Comparison of ENCODE assay signal across 21 cellular contexts in the genomic region with DNA sequence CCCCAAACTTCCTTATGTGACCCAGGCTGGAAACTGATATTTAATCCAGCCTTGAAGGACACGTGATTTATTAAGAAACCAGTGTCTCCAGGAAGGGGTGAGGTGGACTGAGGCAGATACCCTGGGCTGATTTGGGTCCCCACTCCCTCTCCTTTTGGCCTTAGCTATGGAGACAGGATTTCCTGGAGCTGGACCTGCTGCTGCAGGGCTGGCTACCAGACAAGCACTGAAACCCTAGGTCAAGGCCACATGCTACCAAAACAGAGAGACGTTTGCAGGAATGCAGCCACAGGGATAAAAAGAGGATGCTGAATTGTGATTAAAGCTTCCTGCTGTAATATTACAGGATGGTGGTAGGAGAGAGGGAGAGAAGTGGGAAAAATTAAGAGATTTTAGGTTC. TPM values are rescaled to one million over a fixed set of nuclear protein-coding genes. Genes with fewer than 3 reads are reported as not detected.
A peak's percentile ranks its signal among the peaks of the same experiment; 100 is the strongest.
DNase-seq lines count a peak whose midpoint lies in the region; ATAC-seq, FAIRE-seq and TF ChIP-seq lines count a peak whose summit lies in the region.
"Had no signal": no experiment of that assay in that cellular context is flagged by ENCODE, and none has a peak within 500 bp of the region (broad histone marks: within the 10 kb centered on the region; RNA-seq: fewer than 3 reads in every experiment).

No MANE protein-coding gene starts in this region.

- H3K9me3 Mint-ChIP-seq in dendritic cell treated with granulocyte-macrophage colony-stimulating factor and Interleukin-4, amounts not matched to agents 40 ng/mL and 50 ng/mL, for 4 days: no peaks in the 10 kb centered on the region
- H3K9me3 Mint-ChIP-seq: CD8-positive, alpha-beta T cell had no signal

- no peak for DNase-seq in heart left ventricle
- DNase-seq in right atrium auricular region (ENCODE audit: low spot score): no peak
- no peak for DNase-seq in HepG2 (ENCODE audit: low spot score)
- DNase-seq in upper lobe of right lung: no peak
- DNase-seq in tibial artery: no peak
- DNase-seq: CD8-positive, alpha-beta T cell; DMS79; GOT3; MG63; NCI-H1092; NCI-H2081 treated with DMSO at 0.1 percent for 48 hours; NCI-H510A; NCI-H82; SK-N-SH had no signal

- peak overlapping the region; percentile 13 for H3K27ac Mint-ChIP-seq in dendritic cell treated with granulocyte-macrophage colony-stimulating factor and Interleukin-4, amounts not matched to agents 40 ng/mL and 50 ng/mL, for 4 days
- H3K27ac Mint-ChIP-seq: CD8-positive, alpha-beta T cell had no signal

- TF ChIP-seq EP300 in HepG2 (IDR thresholded peaks at IDR 0.05; ENCODE audit: low read depth in 2 of 2, low read length in 2 of 2) (no peak), HepG2 (CRISPR knock-in tag; IDR thresholded peaks at IDR 0.05; ENCODE audit: borderline replicate concordance) (no peak)

- H3K4me3 ChIP-seq in heart left ventricle (no peak overlapping the region), right atrium auricular region (no peak overlapping the region), HepG2 (replicated peaks in 1 of 3; ENCODE audit: insufficient read depth in 1 of 3, low read depth in 2 of 3, low read length in 3 of 3) (no peak overlapping the region), upper lobe of right lung (no peak overlapping the region), tibial artery (no peak overlapping the region)
- H3K4me3 ChIP-seq: BLaER1, MG63 had no signal

- peak in 3 of 4 donors; percentile 24 to 68 (median 48) for ATAC-seq in heart left ventricle
- peak; percentile 47; the same call in 2 of the 3 replicates for ATAC-seq in HepG2
- ATAC-seq in upper lobe of right lung: peak; percentile 33
- no peak for ATAC-seq in GM19452 (IDR thresholded peaks at IDR 0.05; ENCODE audit: unreplicated experiment)
- ATAC-seq in GM19467 (IDR thresholded peaks at IDR 0.05; ENCODE audit: unreplicated experiment): no peak
- ATAC-seq: CD8-positive, alpha-beta T cell; Panc1 had no signal

- H3K27me3 ChIP-seq in heart left ventricle (no peaks in the 10 kb centered on the region), right atrium auricular region (no peaks in the 10 kb centered on the region), HepG2 (ENCODE audit: control insufficient read depth in 1 of 2, insufficient read depth in 2 of 2, low read length in 2 of 2) (no peaks in the 10 kb centered on the region), upper lobe of right lung (no peaks in the 10 kb centered on the region), tibial artery (no peaks in the 10 kb centered on the region)
- H3K27me3 ChIP-seq: BLaER1, MG63 had no signal

- POLR2A ChIA-PET in HepG2 (lab: Yijun Ruan, JAX): interaction anchor here (0.8 to 4.6 kb wide), 5 partner anchors 8 to 24 kb away, joined by 3 to 51 read pairs (median 4); partner anchors contain the start of gene FCHSD2

- CTCF ChIA-PET in HepG2 (lab: Yijun Ruan, JAX; ENCODE audit: low intra/inter-chr PET ratio, low total read pairs): no interaction called here

- H3K36me3 ChIP-seq in heart left ventricle (no peaks in the 10 kb centered on the region), right atrium auricular region (no peaks in the 10 kb centered on the region), HepG2 (replicated peaks in 1 of 2; ENCODE audit: control insufficient read depth in 1 of 2, insufficient read depth in 2 of 2, low read length in 2 of 2) (no peaks in the 10 kb centered on the region), upper lobe of right lung (no peaks in the 10 kb centered on the region), tibial artery (no peaks in the 10 kb centered on the region)
- H3K36me3 ChIP-seq: BLaER1, MG63 had no signal

- intact Hi-C loops in heart left ventricle (cut with DNase I) (no loop called here), HepG2 (cut with micrococcal nuclease; ENCODE audit: unreplicated experiment) (no loop called here), upper lobe of right lung (cut with DNase I) (no loop called here), tibial artery (cut with DNase I; ENCODE audit: low total_unique reads) (no loop called here)
- intact Hi-C loops in dendritic cell treated with granulocyte-macrophage colony-stimulating factor and Interleukin-4, amounts not matched to agents 40 ng/mL and 50 ng/mL, for 4 days (cut with micrococcal nuclease): no loop called here

- no peaks in the 10 kb centered on the region for H3K27me3 Mint-ChIP-seq in dendritic cell treated with granulocyte-macrophage colony-stimulating factor and Interleukin-4, amounts not matched to agents 40 ng/mL and 50 ng/mL, for 4 days

- peak overlapping the region; percentile 32 for H3K4me2 ChIP-seq in HepG2 (ENCODE audit: low read depth, low read length)
- H3K4me2 ChIP-seq: BLaER1, SK-N-SH had no signal

- peaks cover 66% of the 10 kb centered on the region for H3K4me1 Mint-ChIP-seq in dendritic cell treated with granulocyte-macrophage colony-stimulating factor and Interleukin-4, amounts not matched to agents 40 ng/mL and 50 ng/mL, for 4 days (ENCODE audit: low read depth)

- no peak overlapping the region for H3K9ac ChIP-seq in HepG2 (ENCODE audit: insufficient read depth, low read depth, low read length)
- H3K9ac ChIP-seq: BLaER1, SK-N-SH had no signal

- H4K20me1 ChIP-seq in HepG2 (ENCODE audit: insufficient read depth, low read length): no peaks in the 10 kb centered on the region
- H4K20me1 ChIP-seq: BLaER1 had no signal

- H3K9me3 ChIP-seq in heart left ventricle (no peaks in the 10 kb centered on the region), right atrium auricular region (no peaks in the 10 kb centered on the region), HepG2 (ENCODE audit: low read length) (no peaks in the 10 kb centered on the region), upper lobe of right lung (no peaks in the 10 kb centered on the region), tibial artery (no peaks in the 10 kb centered on the region)
- H3K9me3 ChIP-seq: BLaER1, MG63, SK-N-SH had no signal

- FAIRE-seq in HepG2 (lab: Jason Lieb, UNC): peak; percentile 71

- H2AFZ ChIP-seq in HepG2 (ENCODE audit: low read length): no peak overlapping the region

- in situ Hi-C loops in HepG2 (cut with HindIII; ENCODE audit: extremely low pct_ligation_motif_present, low pct_unique_long_range_greater_than_20kb): no loop called here

- 27 to 46% (median 32%) methylated on average over 2 of the region's 2 CpGs for WGBS in heart left ventricle, 4 donors
- WGBS in HepG2 (ENCODE audit: low lambda C conversion rate): 0% methylated on average over 2 of the region's 2 CpGs

- H3K79me2 ChIP-seq in HepG2 (ENCODE audit: insufficient read depth, low read length): no peaks in the 10 kb centered on the region

- no peak overlapping the region for H3K4me3 Mint-ChIP-seq in dendritic cell treated with granulocyte-macrophage colony-stimulating factor and Interleukin-4, amounts not matched to agents 40 ng/mL and 50 ng/mL, for 4 days
- H3K4me3 Mint-ChIP-seq: CD8-positive, alpha-beta T cell had no signal

- H3K36me3 Mint-ChIP-seq in dendritic cell treated with granulocyte-macrophage colony-stimulating factor and Interleukin-4, amounts not matched to agents 40 ng/mL and 50 ng/mL, for 4 days (ENCODE audit: low read depth): peaks cover 3% of the 10 kb centered on the region
- H3K36me3 Mint-ChIP-seq: CD8-positive, alpha-beta T cell had no signal

- no peak for TF ChIP-seq RAD21 in HepG2 (CRISPR knock-in tag; IDR thresholded peaks at IDR 0.05)

- H3K27ac ChIP-seq in heart left ventricle (peak overlapping the region in 9 of 12 donors; percentile 21 to 76 (median 67)), right atrium auricular region (peak overlapping the region in 1 of 2 donors; percentile 91), HepG2 (ENCODE audit: extremely low read length, insufficient read depth, low read length) (peak overlapping the region; percentile 27), upper lobe of right lung (no peak overlapping the region), tibial artery (no peak overlapping the region)
- H3K27ac ChIP-seq: 22Rv1, BLaER1 had no signal

- TF ChIP-seq CTCF in heart left ventricle (IDR thresholded peaks at IDR 0.05): no peak
- TF ChIP-seq CTCF in right atrium auricular region (IDR thresholded peaks at IDR 0.05): no peak
- no peak for TF ChIP-seq CTCF in HepG2 (CRISPR knock-in tag; IDR thresholded peaks at IDR 0.05)
- TF ChIP-seq CTCF in upper lobe of right lung (IDR thresholded peaks at IDR 0.05): no peak
- TF ChIP-seq CTCF in tibial artery (IDR thresholded peaks at IDR 0.05): no peak

- H3K4me1 ChIP-seq in heart left ventricle (peaks cover 0 to 71% (median 46%) of the 10 kb centered on the region in 12 donors), right atrium auricular region (peaks cover 0 to 46% of the 10 kb centered on the region in 2 donors), HepG2 (ENCODE audit: insufficient read depth, low read length) (peaks cover 98% of the 10 kb centered on the region), upper lobe of right lung (no peaks in the 10 kb centered on the region), tibial artery (peaks cover 0 to 13% (median 4%) of the 10 kb centered on the region in 4 donors)

- TF ChIP-seq POLR2A in heart left ventricle (IDR thresholded peaks at IDR 0.05): no peak
- no peak for TF ChIP-seq POLR2A in HepG2 (IDR thresholded peaks at IDR 0.05; ENCODE audit: insufficient read depth in 1 of 2, low read depth in 2 of 2, low read length in 2 of 2)

- BruUV-seq in HepG2 (replicated peaks; lab: Mats Ljungman, UMichigan): no TSS peak

RNA-seq across cellular contexts. Expression of gene FCHSD2, which starts 25.4 kb away (rescaled TPM):
- 10 to 100 TPM; 15.3 to 61.1 (median 40.3) TPM for total RNA-seq in heart left ventricle
- 10 to 100 TPM in 1 of 2 donors, 1 to 10 TPM in 1; 9.9 to 23.8 TPM for polyA plus RNA-seq in heart left ventricle
- total RNA-seq in right atrium auricular region: 10 to 100 TPM; 23.9 to 24.0 TPM
- total RNA-seq in HepG2 (2016; rRNA removed; fragmentation: Illumina TruSeq; extraction: Trizol): 20.5 and 23.6 TPM in 2 replicates
- 36.4 and 45.6 TPM in 2 replicates for total RNA-seq in HepG2 (2016; cell fraction: cytosol; rRNA removed; fragmentation: Illumina TruSeq; extraction: Trizol; ENCODE audit: low read depth)
- total RNA-seq in HepG2 (2016; cell fraction: insoluble cytoplasmic fraction; rRNA removed; fragmentation: Illumina TruSeq; extraction: Trizol): 17.9 and 25.0 TPM in 2 replicates
- total RNA-seq in HepG2 (2016; cell fraction: membrane; rRNA removed; fragmentation: Illumina TruSeq; extraction: Trizol): 23.5 and 26.3 TPM in 2 replicates
- total RNA-seq in HepG2 (2016; cell fraction: nucleus; rRNA removed; fragmentation: Illumina TruSeq; extraction: Trizol): 28.1 and 35.4 TPM in 2 replicates
- polyA plus RNA-seq in HepG2 (2011; rRNA removed): 24.6 and 24.8 TPM in 2 replicates
- 14.0 and 18.1 TPM in 2 replicates for polyA plus RNA-seq in HepG2 (2011; cell fraction: cytosol; rRNA removed)
- polyA plus RNA-seq in HepG2 (2011; cell fraction: nucleus; rRNA removed): 32.8 and 33.0 TPM in 2 replicates
- 20.0 and 26.1 TPM in 2 replicates for polyA plus RNA-seq in HepG2 (2012)
- 8.8 and 9.5 TPM in 2 replicates for polyA plus RNA-seq in HepG2 (2016; cell fraction: cytosol; fragmentation: Illumina TruSeq; extraction: Trizol; ENCODE audit: low read depth)
- 27.6 and 28.5 TPM in 2 replicates for polyA plus RNA-seq in HepG2 (2016; cell fraction: insoluble cytoplasmic fraction; fragmentation: Illumina TruSeq; extraction: Trizol; ENCODE audit: low read depth)
- polyA plus RNA-seq in HepG2 (2016; cell fraction: membrane; fragmentation: Illumina TruSeq; extraction: Trizol; ENCODE audit: low read depth): 18.7 and 19.6 TPM in 2 replicates
- 50.7 and 53.8 TPM in 2 replicates for polyA plus RNA-seq in HepG2 (2016; cell fraction: nucleus; fragmentation: Illumina TruSeq; extraction: Trizol; ENCODE audit: insufficient read depth, low read depth)
- 9.0 and 22.4 TPM in 2 replicates for polyA minus RNA-seq in HepG2 (2011; rRNA and poly(A)+ RNA removed; ENCODE audit: low replicate concordance)
- polyA minus RNA-seq in HepG2 (2011; cell fraction: cytosol; rRNA and poly(A)+ RNA removed): 21.3 and 25.2 TPM in 2 replicates
- 51.1 and 62.9 TPM in 2 replicates for polyA minus RNA-seq in HepG2 (2011; cell fraction: nucleus; rRNA and poly(A)+ RNA removed)
- total RNA-seq in upper lobe of right lung: 71.2 TPM

RNA-seq across cellular contexts. Expression of gene P2RY2, which starts 50.5 kb away (rescaled TPM):
- total RNA-seq in heart left ventricle (10 to 100 TPM; 10.2 to 28.3 (median 14.7) TPM), right atrium auricular region (10 to 100 TPM in 1 of 2 donors, 1 to 10 TPM in 1; 9.5 to 14.7 TPM), HepG2 (2016; rRNA removed; fragmentation: Illumina TruSeq; extraction: Trizol) (3.0 and 3.1 TPM in 2 replicates), upper lobe of right lung (7.4 TPM)
- polyA plus RNA-seq in heart left ventricle (10 to 100 TPM in 1 of 2 donors, 1 to 10 TPM in 1; 8.5 to 20.0 TPM), HepG2 (2011; rRNA removed) (0.95 and 1.6 TPM in 2 replicates)
- total RNA-seq in HepG2 (2016; cell fraction: cytosol; rRNA removed; fragmentation: Illumina TruSeq; extraction: Trizol; ENCODE audit: low read depth): 0.71 and 0.91 TPM in 2 replicates
- 2.6 and 3.4 TPM in 2 replicates for total RNA-seq in HepG2 (2016; cell fraction: insoluble cytoplasmic fraction; rRNA removed; fragmentation: Illumina TruSeq; extraction: Trizol)
- 2.5 and 3.7 TPM in 2 replicates for total RNA-seq in HepG2 (2016; cell fraction: membrane; rRNA removed; fragmentation: Illumina TruSeq; extraction: Trizol)
- 2.9 and 3.2 TPM in 2 replicates for total RNA-seq in HepG2 (2016; cell fraction: nucleus; rRNA removed; fragmentation: Illumina TruSeq; extraction: Trizol)
- 1.0 and 1.1 TPM in 2 replicates for polyA plus RNA-seq in HepG2 (2011; cell fraction: cytosol; rRNA removed)
- 1.6 TPM in 2 replicates for polyA plus RNA-seq in HepG2 (2011; cell fraction: nucleus; rRNA removed)
- polyA plus RNA-seq in HepG2 (2012): 0.24 and 0.47 TPM in 2 replicates
- 0.67 and 1.3 TPM in 2 replicates for polyA plus RNA-seq in HepG2 (2016; cell fraction: cytosol; fragmentation: Illumina TruSeq; extraction: Trizol; ENCODE audit: low read depth)
- polyA plus RNA-seq in HepG2 (2016; cell fraction: insoluble cytoplasmic fraction; fragmentation: Illumina TruSeq; extraction: Trizol; ENCODE audit: low read depth): 2.5 and 3.0 TPM in 2 replicates
- polyA plus RNA-seq in HepG2 (2016; cell fraction: membrane; fragmentation: Illumina TruSeq; extraction: Trizol; ENCODE audit: low read depth): 2.0 and 2.3 TPM in 2 replicates
- polyA plus RNA-seq in HepG2 (2016; cell fraction: nucleus; fragmentation: Illumina TruSeq; extraction: Trizol; ENCODE audit: insufficient read depth, low read depth): 2.1 and 3.2 TPM in 2 replicates
- 1.4 and 2.5 TPM in 2 replicates for polyA minus RNA-seq in HepG2 (2011; rRNA and poly(A)+ RNA removed; ENCODE audit: low replicate concordance)
- 0.49 and 1.5 TPM in 2 replicates for polyA minus RNA-seq in HepG2 (2011; cell fraction: cytosol; rRNA and poly(A)+ RNA removed)
- polyA minus RNA-seq in HepG2 (2011; cell fraction: nucleus; rRNA and poly(A)+ RNA removed): 0.77 and 1.1 TPM in 2 replicates
- total RNA-seq: CD8-positive, alpha-beta T cell; G401 had no signal

Comparison
In these comparisons a context has a peak if more than half of its experiments do, and no peak if none do; other contexts are left out.
1. ATAC-seq: peak in heart left ventricle (3 of 4), HepG2 (single experiment) and upper lobe of right lung (single experiment); none in GM19452 (single experiment) and GM19467 (single experiment).
2. H3K27ac ChIP-seq: peak in heart left ventricle (9 of 12) and HepG2 (single experiment); none in upper lobe of right lung (single experiment) and tibial artery (0 of 2).